Comparison of ENCODE assay signal across 8 cellular contexts in genomic region chr10:130111115-130111847, GRCh38. TPM values are rescaled to one million over a fixed set of nuclear protein-coding genes. Genes with fewer than 3 reads are reported as not detected.
DNase-seq lines count a peak whose midpoint lies in the region; ATAC-seq and TF ChIP-seq lines count a peak whose summit lies in the region.

No MANE protein-coding gene starts in this region.

- peak overlapping the region; percentile 99 for H3K27ac ChIP-seq in OCI-LY3 (ENCODE audit: low read length)

- peaks cover 31% of the 10 kb centered on the region for H3K4me1 ChIP-seq in OCI-LY3 (ENCODE audit: low read length)

- no peaks in the 10 kb centered on the region for H4K20me1 ChIP-seq in OCI-LY3 (ENCODE audit: insufficient read depth, low read length)

- peak; percentile 92 for ATAC-seq in GM21528 (IDR thresholded peaks at IDR 0.05; ENCODE audit: low FRiP score, unreplicated experiment)

- H2AFZ ChIP-seq in OCI-LY3 (ENCODE audit: low read depth, low read length), result peak overlapping the region; percentile 64; the same call in 1 of the 2 replicates

- peak; percentile 98 for DNase-seq in DMS114 treated with DMSO at 0.1 percent for 48 hours (lab: John Stamatoyannopoulos, UW; ENCODE audit: unreplicated experiment)
- peak; percentile 85 for DNase-seq in HuH-7.5 (ENCODE audit: low spot score)
- DNase-seq in activated T-cell treated with anti-CD3 and anti-CD28 coated beads, Interleukin-2, amount 50 U/mL, for 1 hour, result peak; percentile 91
- DNase-seq in epithelial cell of proximal tubule (ENCODE audit: low read depth), result peak; percentile 89
- peak; percentile 97 for DNase-seq in mucosa of gallbladder (ENCODE audit: low spot score)
- peak; percentile 92 for DNase-seq in stimulated activated CD8-positive, alpha-beta memory T cell treated with anti-CD3 and anti-CD28 coated beads, Interleukin-4, amount 100 ng/mL, for 24 hours (ENCODE audit: low read depth)

- H3K79me2 ChIP-seq in OCI-LY3 (ENCODE audit: low read length), result peaks cover 23% of the 10 kb centered on the region

- no peaks in the 10 kb centered on the region for H3K27me3 ChIP-seq in OCI-LY3 (ENCODE audit: low read depth, low read length)

- peak overlapping the region; percentile 88 for H3K4me3 ChIP-seq in OCI-LY3 (ENCODE audit: low read length)
- H3K4me3 ChIP-seq in epithelial cell of proximal tubule (ENCODE audit: low read depth, low read length), result peak overlapping the region; percentile 89

- H3K4me2 ChIP-seq in OCI-LY3 (ENCODE audit: low read length), result peak overlapping the region; percentile 81

- H3K9ac ChIP-seq in OCI-LY3 (ENCODE audit: low read length), result peak overlapping the region; percentile 93

- peaks cover 9% of the 10 kb centered on the region for H3K36me3 ChIP-seq in OCI-LY3 (replicated peaks; ENCODE audit: low read depth, low read length)

- no peaks in the 10 kb centered on the region for H3K9me3 ChIP-seq in OCI-LY3 (ENCODE audit: insufficient read depth, low read length)

- no peak for TF ChIP-seq CTCF in OCI-LY3 (IDR thresholded peaks at IDR 0.05; ENCODE audit: low read depth, low read length)
- no peak for TF ChIP-seq CTCF in epithelial cell of proximal tubule (conservative IDR thresholded peaks at IDR 0.05; ENCODE audit: low read depth, low read length)

RNA-seq across cellular contexts. Expression of gene C10orf143, which starts 0.7 kb away (rescaled TPM):
- 0.22 and 4.7 TPM in 2 replicates for total RNA-seq in epithelial cell of proximal tubule
- 4.8 TPM for total RNA-seq in mucosa of gallbladder

RNA-seq across cellular contexts. Expression of gene GLRX3, which starts 24.9 kb away (rescaled TPM):
- total RNA-seq in epithelial cell of proximal tubule (133 and 175 TPM in 2 replicates), mucosa of gallbladder (50.1 TPM)

Comparison
In these comparisons a context has a peak if more than half of its experiments do, and no peak if none do; other contexts are left out.
1. Peak in every context shown above with its lines: DNase-seq, ATAC-seq, H3K4me3 ChIP-seq and H3K27ac ChIP-seq.